Comparison of ENCODE assay signal across 6 cellular contexts in genomic region chr12:6871052-6871957, GRCh38. TPM values are rescaled to one million over a fixed set of nuclear protein-coding genes. Genes with fewer than 3 reads are reported as not detected.
DNase-seq lines count a peak whose midpoint lies in the region; TF ChIP-seq lines count a peak whose summit lies in the region.

No MANE protein-coding gene starts in this region.

- TF ChIP-seq POLR2A in lower leg skin (IDR thresholded peaks at IDR 0.05), result no peak

- H3K4me1 ChIP-seq in stomach smooth muscle (ENCODE audit: control insufficient read depth, insufficient read depth, low read length), result peaks cover 51% of the 10 kb centered on the region

- H3K27ac ChIP-seq in SK-N-MC (peak overlapping the region; percentile 42; the same call in 1 of the 2 replicates), stomach smooth muscle (ENCODE audit: low read length) (peak overlapping the region; percentile 37)

- WGBS in lower leg skin, 2 donors, result 58 to 65% methylated on average over 11 to 12 of the region's 12 CpGs

- no peak overlapping the region for H3K9ac ChIP-seq in SK-N-MC (ENCODE audit: insufficient read length)
- H3K9ac ChIP-seq in stomach smooth muscle (ENCODE audit: low read length in 2 of 2), result peak overlapping the region; percentile 71 to 90

- no peak for TF ChIP-seq CTCF in lower leg skin (IDR thresholded peaks at IDR 0.05)

- DNase-seq in HCEC 1CT (peak; percentile 28), SK-N-MC (ENCODE audit: low read depth, low spot score) (no peak), germinal center (ENCODE audit: low spot score) (peak; percentile 13), NCI-H2196 (lab: John Stamatoyannopoulos, UW; ENCODE audit: unreplicated experiment) (no peak), lower leg skin (ENCODE audit: low spot score in 2 of 2) (no peak)

- no peak overlapping the region; the same call in 1 of the 2 replicates for H3K4me3 ChIP-seq in SK-N-MC
- H3K4me3 ChIP-seq in stomach smooth muscle (ENCODE audit: low read length in 2 of 2), result peak overlapping the region; percentile 91
- H3K4me3 ChIP-seq in lower leg skin (ENCODE audit: low read depth, poor library complexity, severe bottlenecking), result no peak overlapping the region

- H3K9me3 ChIP-seq in SK-N-MC (ENCODE audit: low read depth, low read length) (no peaks in the 10 kb centered on the region), stomach smooth muscle (ENCODE audit: control insufficient read depth in 2 of 2, low read length in 2 of 2) (no peaks in the 10 kb centered on the region)

- H3K27me3 ChIP-seq in stomach smooth muscle (ENCODE audit: control insufficient read depth in 1 of 2, insufficient read depth in 2 of 2, low read length in 2 of 2), result no peaks in the 10 kb centered on the region

- intact Hi-C loops in lower leg skin (cut with DNase I; ENCODE audit: low total_unique reads), result loop anchor here (10.0 kb wide), 1 partner anchor 93 kb away; no protein-coding TSS in a partner anchor

- peaks cover 21% of the 10 kb centered on the region for H3K36me3 ChIP-seq in SK-N-MC (ENCODE audit: insufficient read depth, low read length)
- peaks cover 9 to 18% of the 10 kb centered on the region in 2 donors for H3K36me3 ChIP-seq in stomach smooth muscle (ENCODE audit: control insufficient read depth in 2 of 2, insufficient read depth in 2 of 2, low read length in 2 of 2)

RNA-seq across cellular contexts. Expression of gene SPSB2, which starts 1.8 kb away (rescaled TPM):
- 10 to 100 TPM in 3 of 4 donors, 1 to 10 TPM in 1; 6.8 to 14.7 (median 11.5) TPM for total RNA-seq in lower leg skin

RNA-seq across cellular contexts. Expression of gene TPI1, which starts 4.0 kb away (rescaled TPM):
- 100 to 1,000 TPM; 265 to 558 (median 432) TPM for total RNA-seq in lower leg skin

RNA-seq across cellular contexts. Expression of gene USP5, which starts 19.4 kb away (rescaled TPM):
- 10 to 100 TPM; 61.9 to 79.3 (median 72.5) TPM for total RNA-seq in lower leg skin

RNA-seq across cellular contexts. Expression of gene CDCA3, which starts 20.2 kb away (rescaled TPM):
- total RNA-seq in lower leg skin, result 1 to 10 TPM; 2.0 to 7.1 (median 2.9) TPM

RNA-seq across cellular contexts. Expression of gene GNB3, which starts 30.6 kb away (rescaled TPM):
- total RNA-seq in lower leg skin, result 1 to 10 TPM in 1 of 4 donors, under 1 TPM in 2, not detected in 1; 0.17 to 1.2 (median 0.52) TPM

Comparison
In these comparisons a context has a peak if more than half of its experiments do, and no peak if none do; other contexts are left out.
1. DNase-seq: peak in HCEC 1CT (single experiment) and germinal center (single experiment); none in SK-N-MC (single experiment), NCI-H2196 (single experiment) and lower leg skin (0 of 2).
2. H3K4me3 ChIP-seq: peak in stomach smooth muscle (2 of 2); none in SK-N-MC (single experiment) and lower leg skin (single experiment).